Comparison of ENCODE assay signal across 10 cellular contexts in genomic region chr17:29677139-29677834, GRCh38. TPM values are rescaled to one million over a fixed set of nuclear protein-coding genes. Genes with fewer than 3 reads are reported as not detected.
DNase-seq lines count a peak whose midpoint lies in the region; ATAC-seq and TF ChIP-seq lines count a peak whose summit lies in the region.
"Had no signal": no experiment of that assay in that cellular context is flagged by ENCODE, and none has a peak within 500 bp of the region (broad histone marks: within the 10 kb centered on the region; RNA-seq: fewer than 3 reads in every experiment).

No MANE protein-coding gene starts in this region.

- H3K4me3 Mint-ChIP-seq in activated CD4-positive, alpha-beta memory T cell treated with anti-CD3 and anti-CD28 coated beads, Interleukin-2, amount 10 ng/mL, durations not matched to agents 7 days and 5 days, result no peak overlapping the region
- no peak overlapping the region for H3K4me3 Mint-ChIP-seq in stimulated activated effector memory CD8-positive, alpha-beta T cell treated with anti-CD3 and anti-CD28 coated beads, Interleukin-12 subunit alpha, Interleukin-12 subunit beta, amount 100 ng/mL, for 72 hours
- no peak overlapping the region for H3K4me3 Mint-ChIP-seq in neural progenitor cell

- H3K36me3 Mint-ChIP-seq in activated CD4-positive, alpha-beta memory T cell treated with anti-CD3 and anti-CD28 coated beads, Interleukin-2, amount 10 ng/mL, durations not matched to agents 7 days and 5 days (ENCODE audit: low read depth), result peaks cover 52% of the 10 kb centered on the region
- peaks cover 83% of the 10 kb centered on the region for H3K36me3 Mint-ChIP-seq in stimulated activated effector memory CD8-positive, alpha-beta T cell treated with anti-CD3 and anti-CD28 coated beads, Interleukin-12 subunit alpha, Interleukin-12 subunit beta, amount 100 ng/mL, for 72 hours
- peaks cover 9% of the 10 kb centered on the region for H3K36me3 Mint-ChIP-seq in neural progenitor cell

- TF ChIP-seq CTCF in left ventricle myocardium inferior (IDR thresholded peaks at IDR 0.05; ENCODE audit: borderline replicate concordance) (no peak), neural progenitor cell (IDR thresholded peaks at IDR 0.05) (no peak)

- peaks cover 18% of the 10 kb centered on the region for H3K4me1 Mint-ChIP-seq in activated CD4-positive, alpha-beta memory T cell treated with anti-CD3 and anti-CD28 coated beads, Interleukin-2, amount 10 ng/mL, durations not matched to agents 7 days and 5 days
- peaks cover 5% of the 10 kb centered on the region for H3K4me1 Mint-ChIP-seq in stimulated activated effector memory CD8-positive, alpha-beta T cell treated with anti-CD3 and anti-CD28 coated beads, Interleukin-12 subunit alpha, Interleukin-12 subunit beta, amount 100 ng/mL, for 72 hours
- H3K4me1 Mint-ChIP-seq in neural progenitor cell, result peaks cover 4% of the 10 kb centered on the region

- H2AFZ ChIP-seq in neural progenitor cell (replicated peaks), result no peak overlapping the region

- no peaks in the 10 kb centered on the region for H3F3A ChIP-seq in neural progenitor cell (ENCODE audit: low read depth)

- H3K36me3 ChIP-seq in left ventricle myocardium inferior (peaks cover 18% of the 10 kb centered on the region), neural progenitor cell (no peaks in the 10 kb centered on the region)

- H3K9me3 ChIP-seq in left ventricle myocardium inferior (replicated peaks) (no peaks in the 10 kb centered on the region), neural progenitor cell (ENCODE audit: low read depth) (no peaks in the 10 kb centered on the region)
- H3K9me3 ChIP-seq: SJCRH30 had no signal

- H3K9me3 Mint-ChIP-seq in activated CD4-positive, alpha-beta memory T cell treated with anti-CD3 and anti-CD28 coated beads, Interleukin-2, amount 10 ng/mL, durations not matched to agents 7 days and 5 days, result no peaks in the 10 kb centered on the region
- no peaks in the 10 kb centered on the region for H3K9me3 Mint-ChIP-seq in stimulated activated effector memory CD8-positive, alpha-beta T cell treated with anti-CD3 and anti-CD28 coated beads, Interleukin-12 subunit alpha, Interleukin-12 subunit beta, amount 100 ng/mL, for 72 hours
- H3K9me3 Mint-ChIP-seq in neural progenitor cell, result no peaks in the 10 kb centered on the region

- intact Hi-C loops in left ventricle myocardium inferior (cut with micrococcal nuclease), result no loop called here

- no peak overlapping the region for H3K9ac ChIP-seq in neural progenitor cell

- no peaks in the 10 kb centered on the region for H3K79me2 ChIP-seq in neural progenitor cell (ENCODE audit: low read depth)

- H3K27ac ChIP-seq in left ventricle myocardium inferior (replicated peaks), result peak overlapping the region; percentile 81
- no peak overlapping the region for H3K27ac ChIP-seq in neural progenitor cell
- H3K27ac ChIP-seq: SJCRH30 had no signal

- no peaks in the 10 kb centered on the region for H4K20me1 ChIP-seq in neural progenitor cell (ENCODE audit: low read depth)

- H3K27me3 Mint-ChIP-seq in activated CD4-positive, alpha-beta memory T cell treated with anti-CD3 and anti-CD28 coated beads, Interleukin-2, amount 10 ng/mL, durations not matched to agents 7 days and 5 days, result no peaks in the 10 kb centered on the region
- H3K27me3 Mint-ChIP-seq in neural progenitor cell (ENCODE audit: insufficient read depth, low read depth), result peaks cover 5% of the 10 kb centered on the region

- H3K4me2 ChIP-seq in neural progenitor cell, result no peak overlapping the region

- H3K4me1 ChIP-seq in left ventricle myocardium inferior (peaks cover 78% of the 10 kb centered on the region), neural progenitor cell (peaks cover 5% of the 10 kb centered on the region)

- peak overlapping the region; percentile 26 for H3K4me3 ChIP-seq in left ventricle myocardium inferior
- H3K4me3 ChIP-seq in neural progenitor cell, result no peak overlapping the region
- H3K4me3 ChIP-seq: SJCRH30 had no signal

- CTCF ChIA-PET in activated CD4-positive, alpha-beta memory T cell treated with anti-CD3 and anti-CD28 coated beads, Interleukin-2, amount 10 ng/mL, durations not matched to agents 7 days and 5 days (lab: Charles Lee), result interaction anchor here (1.1 kb wide), 1 partner anchor 102 kb away, joined by 3 read pairs; no protein-coding TSS in a partner anchor

- peak; percentile 36 for ATAC-seq in stimulated activated effector memory CD8-positive, alpha-beta T cell treated with anti-CD3 and anti-CD28 coated beads, Interleukin-12 subunit alpha, Interleukin-12 subunit beta, amount 100 ng/mL, for 72 hours
- ATAC-seq in HG02588 (IDR thresholded peaks at IDR 0.05; ENCODE audit: unreplicated experiment) (no peak), GM21529 (IDR thresholded peaks at IDR 0.05; ENCODE audit: unreplicated experiment) (no peak)

- DNase-seq in DMS 273 treated with DMSO at 0.1 percent for 48 hours (lab: John Stamatoyannopoulos, UW) (peak; percentile 37), left ventricle myocardium inferior (peak; percentile 52), DMS153 (lab: John Stamatoyannopoulos, UW) (no peak), neural progenitor cell (ENCODE audit: low spot score) (no peak)
- DNase-seq in activated CD4-positive, alpha-beta memory T cell treated with anti-CD3 and anti-CD28 coated beads, Interleukin-2, amount 10 ng/mL, durations not matched to agents 7 days and 5 days, result no peak
- DNase-seq in stimulated activated effector memory CD8-positive, alpha-beta T cell treated with anti-CD3 and anti-CD28 coated beads, Interleukin-12 subunit alpha, Interleukin-12 subunit beta, amount 100 ng/mL, for 72 hours (ENCODE audit: low spot score in 2 of 2), result no peak
- DNase-seq: dermis blood vessel endothelial cell, SJCRH30 had no signal

- peak overlapping the region; percentile 15 for H3K27ac Mint-ChIP-seq in activated CD4-positive, alpha-beta memory T cell treated with anti-CD3 and anti-CD28 coated beads, Interleukin-2, amount 10 ng/mL, durations not matched to agents 7 days and 5 days
- peak overlapping the region; percentile 76 for H3K27ac Mint-ChIP-seq in stimulated activated effector memory CD8-positive, alpha-beta T cell treated with anti-CD3 and anti-CD28 coated beads, Interleukin-12 subunit alpha, Interleukin-12 subunit beta, amount 100 ng/mL, for 72 hours
- no peak overlapping the region for H3K27ac Mint-ChIP-seq in neural progenitor cell

- H3K27me3 ChIP-seq in left ventricle myocardium inferior (ENCODE audit: low read depth), result no peaks in the 10 kb centered on the region
- no peaks in the 10 kb centered on the region for H3K27me3 ChIP-seq in neural progenitor cell
- H3K27me3 ChIP-seq: SJCRH30 had no signal

- POLR2A ChIA-PET in activated CD4-positive, alpha-beta memory T cell treated with anti-CD3 and anti-CD28 coated beads, Interleukin-2, amount 10 ng/mL, durations not matched to agents 7 days and 5 days (lab: Charles Lee), result interaction anchor here (0.6 to 2.0 kb wide), 3 partner anchors 81 to 88 kb away, joined by 3 to 4 read pairs (median 4); no protein-coding TSS in a partner anchor

RNA-seq across cellular contexts. Expression of gene CORO6, which starts 54.6 kb away (rescaled TPM):
- total RNA-seq in activated CD4-positive, alpha-beta memory T cell treated with anti-CD3 and anti-CD28 coated beads, Interleukin-2, amount 10 ng/mL, durations not matched to agents 7 days and 5 days, result 1 to 10 TPM; 5.3 to 5.6 TPM
- total RNA-seq in left ventricle myocardium inferior (101 TPM), neural progenitor cell (ENCODE audit: low replicate concordance) (3.9 and 6.2 TPM in 2 replicates)

Comparison
In these comparisons a context has a peak if more than half of its experiments do, and no peak if none do; other contexts are left out.
1. DNase-seq: peak in DMS 273 treated with DMSO at 0.1 percent for 48 hours (single experiment) and left ventricle myocardium inferior (single experiment); none in activated CD4-positive, alpha-beta memory T cell treated with anti-CD3 and anti-CD28 coated beads, Interleukin-2, amount 10 ng/mL, durations not matched to agents 7 days and 5 days (single experiment), stimulated activated effector memory CD8-positive, alpha-beta T cell treated with anti-CD3 and anti-CD28 coated beads, Interleukin-12 subunit alpha, Interleukin-12 subunit beta, amount 100 ng/mL, for 72 hours (0 of 2), DMS153 (single experiment) and neural progenitor cell (single experiment).
2. RNA of gene CORO6, which starts 54.6 kb away (total RNA-seq): 101 TPM in left ventricle myocardium inferior (single experiment); 5.3 to 5.6 TPM in activated CD4-positive, alpha-beta memory T cell treated with anti-CD3 and anti-CD28 coated beads, Interleukin-2, amount 10 ng/mL, durations not matched to agents 7 days and 5 days and 3.9 to 6.2 TPM in neural progenitor cell; every median in the first group is over 10 times any median in the second.